2 cellular contexts compared by ENCODE assay signal in genomic region chr17:38915639-38915995, GRCh38.
TF ChIP-seq lines count a peak whose summit lies in the region.

No MANE protein-coding gene starts in this region.

TF ChIP-seq in SK-N-SH, 30 proteins besides CTCF, POLR2A, EP300 and RAD21:
- TF ChIP-seq GATA2 (CRISPR knock-in tag; IDR thresholded peaks at IDR 0.05) (peak; percentile 32; the same call in 1 of the 2 replicates), RFX5 (IDR thresholded peaks at IDR 0.05; ENCODE audit: low read length) (no peak), USF2 (IDR thresholded peaks at IDR 0.05; ENCODE audit: borderline replicate concordance, low read depth, low read length) (no peak), CHD2 (IDR thresholded peaks at IDR 0.05; ENCODE audit: low read length, partially characterized antibody) (no peak), SIN3A (IDR thresholded peaks at IDR 0.05; ENCODE audit: borderline replicate concordance, low read depth, low read length) (no peak)

TF ChIP-seq in SK-N-SH treated with all-trans-retinoic acid at 6 μM for 48 hours, 23 proteins besides CTCF, POLR2A, EP300 and RAD21:
- TF ChIP-seq ZC3H10 (CRISPR knock-in tag; IDR thresholded peaks at IDR 0.05) (no peak), OSR1 (CRISPR knock-in tag; IDR thresholded peaks at IDR 0.05) (no peak), TSHZ2 (CRISPR knock-in tag; IDR thresholded peaks at IDR 0.05) (no peak), ARNTL (CRISPR knock-in tag; IDR thresholded peaks at IDR 0.05; ENCODE audit: borderline replicate concordance, low read depth) (no peak), CREB5 (CRISPR knock-in tag; IDR thresholded peaks at IDR 0.05; ENCODE audit: low read depth) (no peak), ESRRG (CRISPR knock-in tag; IDR thresholded peaks at IDR 0.05) (no peak), ZNF8 (CRISPR knock-in tag; IDR thresholded peaks at IDR 0.05) (no peak), CSDC2 (CRISPR knock-in tag; IDR thresholded peaks at IDR 0.05) (no peak), ZFP3 (CRISPR knock-in tag; IDR thresholded peaks at IDR 0.05) (no peak), BACH2 (CRISPR knock-in tag; IDR thresholded peaks at IDR 0.05; ENCODE audit: borderline replicate concordance) (no peak), ZFP30 (CRISPR knock-in tag; IDR thresholded peaks at IDR 0.05) (no peak), PATZ1 (CRISPR knock-in tag; IDR thresholded peaks at IDR 0.05; ENCODE audit: borderline replicate concordance) (no peak), TOX (CRISPR knock-in tag; IDR thresholded peaks at IDR 0.05; ENCODE audit: borderline replicate concordance) (no peak), ZNF70 (CRISPR knock-in tag; IDR thresholded peaks at IDR 0.05) (no peak), RARB (CRISPR knock-in tag; IDR thresholded peaks at IDR 0.05) (no peak), POU6F1 (CRISPR knock-in tag; IDR thresholded peaks at IDR 0.05; ENCODE audit: borderline replicate concordance, low read depth) (no peak), SNAI2 (CRISPR knock-in tag; IDR thresholded peaks at IDR 0.05) (no peak)
